18 cellular contexts compared by ENCODE assay signal in the genomic region with DNA sequence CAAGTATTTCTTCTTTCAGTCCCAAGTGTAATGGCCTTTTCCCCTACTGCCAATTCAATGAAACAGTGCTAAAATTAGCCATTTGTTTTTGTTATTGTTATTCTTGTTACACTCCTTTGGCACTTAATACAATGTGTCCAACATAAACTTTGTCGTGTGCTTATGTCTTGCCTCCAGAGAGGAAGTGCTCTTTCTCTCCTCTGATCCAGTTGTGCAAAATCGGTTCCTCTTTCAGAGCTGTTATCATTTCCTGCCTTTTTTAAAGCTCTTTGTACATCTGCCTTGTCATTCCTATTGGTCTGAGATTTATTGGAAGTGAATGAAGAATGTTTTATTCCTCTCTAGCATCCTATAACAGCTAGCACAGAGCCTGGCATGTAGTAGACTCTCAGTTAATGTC.
DNase-seq lines count a peak whose midpoint lies in the region; ATAC-seq and TF ChIP-seq lines count a peak whose summit lies in the region.
"Had no signal": no experiment of that assay in that cellular context is flagged by ENCODE, and none has a peak within 500 bp of the region (broad histone marks: within the 10 kb centered on the region; RNA-seq: fewer than 3 reads in every experiment).

No MANE protein-coding gene starts in this region.

- H3K9me2 ChIP-seq in DOHH2 (replicated peaks; ENCODE audit: control insufficient read depth, low read length), result no peaks in the 10 kb centered on the region

- TF ChIP-seq CTCF in DOHH2 (IDR thresholded peaks at IDR 0.05; ENCODE audit: low read depth, low read length, poor library complexity, severe bottlenecking) (no peak), lower lobe of right lung (IDR thresholded peaks at IDR 0.05) (no peak), tibial artery (IDR thresholded peaks at IDR 0.05) (no peak), mesothelial cell of epicardium (IDR thresholded peaks at IDR 0.05; ENCODE audit: unreplicated experiment) (no peak)

- H3K4me3 Mint-ChIP-seq in mesothelial cell of epicardium, result no peak overlapping the region
- H3K4me3 Mint-ChIP-seq: activated CD4-positive, alpha-beta memory T cell treated with anti-CD3 and anti-CD28 coated beads for 36 hours; CD4-positive, alpha-beta T cell; naive thymus-derived CD8-positive, alpha-beta T cell; T-helper 2 cell treated with Interferon-gamma antibody and Interleukin-4, amounts not matched to agents 5 μg/mL and 100 μg/mL, for 36 hours had no signal

- peaks cover 24% of the 10 kb centered on the region for H3K9me3 Mint-ChIP-seq in mesothelial cell of epicardium

- H3K4me1 ChIP-seq in DOHH2 (ENCODE audit: control insufficient read depth, low read length) (peaks cover 37% of the 10 kb centered on the region), lower lobe of right lung (peaks cover 12% of the 10 kb centered on the region), tibial artery (peaks cover 0 to 11% (median 3%) of the 10 kb centered on the region in 4 donors)
- H3K4me1 ChIP-seq: suprapubic skin had no signal

- H4K20me1 ChIP-seq in DOHH2 (ENCODE audit: control insufficient read depth, insufficient read depth, low read depth, low read length), result no peaks in the 10 kb centered on the region

- H3K36me3 ChIP-seq in DOHH2 (ENCODE audit: control insufficient read depth, low read length), result peaks cover 6% of the 10 kb centered on the region; the same call in 1 of the 2 replicates
- no peaks in the 10 kb centered on the region for H3K36me3 ChIP-seq in lower lobe of right lung
- H3K36me3 ChIP-seq in tibial artery, result no peaks in the 10 kb centered on the region
- H3K36me3 ChIP-seq: suprapubic skin had no signal

- no peaks in the 10 kb centered on the region for H3K4me1 Mint-ChIP-seq in mesothelial cell of epicardium

- H3K27me3 ChIP-seq in DOHH2 (ENCODE audit: control insufficient read depth, low read length) (no peaks in the 10 kb centered on the region), lower lobe of right lung (ENCODE audit: low read depth) (no peaks in the 10 kb centered on the region), tibial artery (no peaks in the 10 kb centered on the region)
- H3K27me3 ChIP-seq: suprapubic skin had no signal

- peaks cover 3% of the 10 kb centered on the region for H3K36me3 Mint-ChIP-seq in mesothelial cell of epicardium

- no peaks in the 10 kb centered on the region for H3K79me2 ChIP-seq in DOHH2 (ENCODE audit: control insufficient read depth, low read length)

- H3K4me2 ChIP-seq in DOHH2 (ENCODE audit: low read length), result peak overlapping the region; percentile 49

- H3K27ac Mint-ChIP-seq in mesothelial cell of epicardium, result no peak overlapping the region
- H3K27ac Mint-ChIP-seq: activated CD4-positive, alpha-beta memory T cell treated with anti-CD3 and anti-CD28 coated beads for 36 hours; activated T-helper 2 cell treated with anti-CD3 and anti-CD28 coated beads, Interferon-gamma antibody, Interleukin-2, Interleukin-4, amounts not matched to agents 10 μg/mL and 5 μg/mL and 100 μg/mL, durations not matched to agents 14 hours and 24 hours and 36 hours; CD4-positive, alpha-beta T cell; T-helper 2 cell treated with Interferon-gamma antibody and Interleukin-4, amounts not matched to agents 5 μg/mL and 100 μg/mL, for 36 hours had no signal

- H3K27me3 Mint-ChIP-seq in mesothelial cell of epicardium (ENCODE audit: low read depth), result no peaks in the 10 kb centered on the region
- H3K27me3 Mint-ChIP-seq: CD4-positive, alpha-beta T cell; naive thymus-derived CD8-positive, alpha-beta T cell had no signal

- H3K9me3 ChIP-seq in DOHH2 (ENCODE audit: control insufficient read depth, insufficient read depth, low read length) (peaks cover 11% of the 10 kb centered on the region; the same call in 1 of the 2 replicates), lower lobe of right lung (no peaks in the 10 kb centered on the region), tibial artery (no peaks in the 10 kb centered on the region)
- H3K9me3 ChIP-seq: suprapubic skin had no signal

- intact Hi-C loops in lower lobe of right lung (cut with DNase I), result no loop called here
- intact Hi-C loops in tibial artery (cut with DNase I; ENCODE audit: low total_unique reads), result no loop called here

- H3K4me3 ChIP-seq in DOHH2 (ENCODE audit: low read length) (peak overlapping the region; percentile 38), lower lobe of right lung (no peak overlapping the region), tibial artery (no peak overlapping the region)
- H3K4me3 ChIP-seq: suprapubic skin had no signal

- H3F3A ChIP-seq in DOHH2 (ENCODE audit: control insufficient read depth, insufficient read depth), result peaks cover 2% of the 10 kb centered on the region

- peak overlapping the region; percentile 32 for H3K27ac ChIP-seq in DOHH2 (ENCODE audit: low read depth, low read length)
- no peak overlapping the region for H3K27ac ChIP-seq in lower lobe of right lung
- no peak overlapping the region for H3K27ac ChIP-seq in tibial artery
- H3K27ac ChIP-seq: suprapubic skin had no signal

- DNase-seq in NOMO-1 (lab: John Stamatoyannopoulos, UW; ENCODE audit: unreplicated experiment in 2 of 2), result peak; percentile 86 to 95
- no peak for DNase-seq in lower lobe of right lung
- DNase-seq in NCI-H1694 treated with DMSO at 0.1 percent for 48 hours (lab: John Stamatoyannopoulos, UW), result no peak
- no peak for DNase-seq in stimulated activated CD4-positive, alpha-beta T cell treated with anti-CD3 and anti-CD28 coated beads, Interleukin-2, amount 100 ng/mL, for 48 hours
- DNase-seq in tibial artery, result no peak
- no peak for DNase-seq in mesothelial cell of epicardium (ENCODE audit: low spot score in 2 of 2, unreplicated experiment in 2 of 2)
- DNase-seq: activated CD4-positive, alpha-beta memory T cell treated with anti-CD3 and anti-CD28 coated beads for 36 hours; CD4-positive, alpha-beta T cell; effector memory CD4-positive, alpha-beta T cell; foreskin melanocyte; IMR-90; islet precursor cell; naive thymus-derived CD8-positive, alpha-beta T cell had no signal

- ATAC-seq in HG02763 (IDR thresholded peaks at IDR 0.05; ENCODE audit: unreplicated experiment) (peak; percentile 45), lower lobe of right lung (peak; percentile 54 to 58)
- ATAC-seq: naive thymus-derived CD8-positive, alpha-beta T cell had no signal

Comparison
In these comparisons a context has a peak if more than half of its experiments do, and no peak if none do; other contexts are left out.
1. DNase-seq: peak in NOMO-1 (2 of 2); none in lower lobe of right lung (single experiment), NCI-H1694 treated with DMSO at 0.1 percent for 48 hours (single experiment), stimulated activated CD4-positive, alpha-beta T cell treated with anti-CD3 and anti-CD28 coated beads, Interleukin-2, amount 100 ng/mL, for 48 hours (0 of 2), tibial artery (0 of 2) and mesothelial cell of epicardium (0 of 2).